In the genomic region with DNA sequence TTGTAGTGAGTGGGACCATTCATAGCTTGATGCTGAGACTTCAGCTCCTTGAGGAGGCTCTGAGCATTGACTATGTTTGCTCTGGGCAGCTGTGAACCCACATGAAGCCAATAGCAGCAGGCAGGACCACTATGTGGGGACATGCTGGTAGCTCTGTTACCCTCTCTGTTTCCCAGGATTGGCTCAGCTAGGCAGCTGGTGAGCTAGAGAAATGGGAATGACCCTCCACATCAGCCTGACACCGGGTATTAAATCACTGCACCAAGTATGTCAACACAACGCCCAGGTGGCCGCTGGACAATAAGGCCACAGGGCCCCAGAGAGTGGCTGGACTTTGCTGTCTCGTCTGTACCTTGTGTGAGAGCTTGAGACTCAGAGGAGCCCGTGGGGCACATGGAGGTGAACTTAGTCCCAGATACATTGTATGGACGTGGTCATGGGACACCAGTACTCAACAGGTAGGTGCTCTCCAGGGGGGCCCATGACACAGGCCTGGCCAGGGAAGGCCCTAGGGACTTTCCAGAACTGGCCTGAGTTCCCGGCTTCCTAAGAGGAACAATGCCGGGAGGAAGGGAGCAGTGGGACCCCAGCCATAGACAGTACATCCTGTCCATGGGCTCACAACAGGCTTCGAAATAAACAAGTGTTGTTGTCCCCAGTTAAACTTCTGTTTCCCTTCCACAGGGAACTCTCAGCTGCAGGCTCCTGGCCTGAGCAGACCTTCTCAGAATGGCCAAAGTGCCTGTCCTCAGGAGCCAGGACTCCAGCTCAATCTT, we compare ENCODE assay signal across 1 cellular context.
TF ChIP-seq lines count a peak whose summit lies in the region.

No MANE protein-coding gene starts in this region.

TF ChIP-seq in H1, 55 proteins besides CTCF, POLR2A, EP300 and RAD21 (continued from another document):
- TF ChIP-seq, protein P1, sequence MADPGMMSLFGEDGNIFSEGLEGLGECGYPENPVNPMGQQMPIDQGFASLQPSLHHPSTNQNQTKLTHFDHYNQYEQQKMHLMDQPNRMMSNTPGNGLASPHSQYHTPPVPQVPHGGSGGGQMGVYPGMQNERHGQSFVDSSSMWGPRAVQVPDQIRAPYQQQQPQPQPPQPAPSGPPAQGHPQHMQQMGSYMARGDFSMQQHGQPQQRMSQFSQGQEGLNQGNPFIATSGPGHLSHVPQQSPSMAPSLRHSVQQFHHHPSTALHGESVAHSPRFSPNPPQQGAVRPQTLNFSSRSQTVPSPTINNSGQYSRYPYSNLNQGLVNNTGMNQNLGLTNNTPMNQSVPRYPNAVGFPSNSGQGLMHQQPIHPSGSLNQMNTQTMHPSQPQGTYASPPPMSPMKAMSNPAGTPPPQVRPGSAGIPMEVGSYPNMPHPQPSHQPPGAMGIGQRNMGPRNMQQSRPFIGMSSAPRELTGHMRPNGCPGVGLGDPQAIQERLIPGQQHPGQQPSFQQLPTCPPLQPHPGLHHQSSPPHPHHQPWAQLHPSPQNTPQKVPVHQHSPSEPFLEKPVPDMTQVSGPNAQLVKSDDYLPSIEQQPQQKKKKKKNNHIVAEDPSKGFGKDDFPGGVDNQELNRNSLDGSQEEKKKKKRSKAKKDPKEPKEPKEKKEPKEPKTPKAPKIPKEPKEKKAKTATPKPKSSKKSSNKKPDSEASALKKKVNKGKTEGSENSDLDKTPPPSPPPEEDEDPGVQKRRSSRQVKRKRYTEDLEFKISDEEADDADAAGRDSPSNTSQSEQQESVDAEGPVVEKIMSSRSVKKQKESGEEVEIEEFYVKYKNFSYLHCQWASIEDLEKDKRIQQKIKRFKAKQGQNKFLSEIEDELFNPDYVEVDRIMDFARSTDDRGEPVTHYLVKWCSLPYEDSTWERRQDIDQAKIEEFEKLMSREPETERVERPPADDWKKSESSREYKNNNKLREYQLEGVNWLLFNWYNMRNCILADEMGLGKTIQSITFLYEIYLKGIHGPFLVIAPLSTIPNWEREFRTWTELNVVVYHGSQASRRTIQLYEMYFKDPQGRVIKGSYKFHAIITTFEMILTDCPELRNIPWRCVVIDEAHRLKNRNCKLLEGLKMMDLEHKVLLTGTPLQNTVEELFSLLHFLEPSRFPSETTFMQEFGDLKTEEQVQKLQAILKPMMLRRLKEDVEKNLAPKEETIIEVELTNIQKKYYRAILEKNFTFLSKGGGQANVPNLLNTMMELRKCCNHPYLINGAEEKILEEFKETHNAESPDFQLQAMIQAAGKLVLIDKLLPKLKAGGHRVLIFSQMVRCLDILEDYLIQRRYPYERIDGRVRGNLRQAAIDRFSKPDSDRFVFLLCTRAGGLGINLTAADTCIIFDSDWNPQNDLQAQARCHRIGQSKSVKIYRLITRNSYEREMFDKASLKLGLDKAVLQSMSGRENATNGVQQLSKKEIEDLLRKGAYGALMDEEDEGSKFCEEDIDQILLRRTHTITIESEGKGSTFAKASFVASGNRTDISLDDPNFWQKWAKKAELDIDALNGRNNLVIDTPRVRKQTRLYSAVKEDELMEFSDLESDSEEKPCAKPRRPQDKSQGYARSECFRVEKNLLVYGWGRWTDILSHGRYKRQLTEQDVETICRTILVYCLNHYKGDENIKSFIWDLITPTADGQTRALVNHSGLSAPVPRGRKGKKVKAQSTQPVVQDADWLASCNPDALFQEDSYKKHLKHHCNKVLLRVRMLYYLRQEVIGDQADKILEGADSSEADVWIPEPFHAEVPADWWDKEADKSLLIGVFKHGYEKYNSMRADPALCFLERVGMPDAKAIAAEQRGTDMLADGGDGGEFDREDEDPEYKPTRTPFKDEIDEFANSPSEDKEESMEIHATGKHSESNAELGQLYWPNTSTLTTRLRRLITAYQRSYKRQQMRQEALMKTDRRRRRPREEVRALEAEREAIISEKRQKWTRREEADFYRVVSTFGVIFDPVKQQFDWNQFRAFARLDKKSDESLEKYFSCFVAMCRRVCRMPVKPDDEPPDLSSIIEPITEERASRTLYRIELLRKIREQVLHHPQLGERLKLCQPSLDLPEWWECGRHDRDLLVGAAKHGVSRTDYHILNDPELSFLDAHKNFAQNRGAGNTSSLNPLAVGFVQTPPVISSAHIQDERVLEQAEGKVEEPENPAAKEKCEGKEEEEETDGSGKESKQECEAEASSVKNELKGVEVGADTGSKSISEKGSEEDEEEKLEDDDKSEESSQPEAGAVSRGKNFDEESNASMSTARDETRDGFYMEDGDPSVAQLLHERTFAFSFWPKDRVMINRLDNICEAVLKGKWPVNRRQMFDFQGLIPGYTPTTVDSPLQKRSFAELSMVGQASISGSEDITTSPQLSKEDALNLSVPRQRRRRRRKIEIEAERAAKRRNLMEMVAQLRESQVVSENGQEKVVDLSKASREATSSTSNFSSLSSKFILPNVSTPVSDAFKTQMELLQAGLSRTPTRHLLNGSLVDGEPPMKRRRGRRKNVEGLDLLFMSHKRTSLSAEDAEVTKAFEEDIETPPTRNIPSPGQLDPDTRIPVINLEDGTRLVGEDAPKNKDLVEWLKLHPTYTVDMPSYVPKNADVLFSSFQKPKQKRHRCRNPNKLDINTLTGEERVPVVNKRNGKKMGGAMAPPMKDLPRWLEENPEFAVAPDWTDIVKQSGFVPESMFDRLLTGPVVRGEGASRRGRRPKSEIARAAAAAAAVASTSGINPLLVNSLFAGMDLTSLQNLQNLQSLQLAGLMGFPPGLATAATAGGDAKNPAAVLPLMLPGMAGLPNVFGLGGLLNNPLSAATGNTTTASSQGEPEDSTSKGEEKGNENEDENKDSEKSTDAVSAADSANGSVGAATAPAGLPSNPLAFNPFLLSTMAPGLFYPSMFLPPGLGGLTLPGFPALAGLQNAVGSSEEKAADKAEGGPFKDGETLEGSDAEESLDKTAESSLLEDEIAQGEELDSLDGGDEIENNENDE (IDR thresholded peaks at IDR 0.05; ENCODE audit: insufficient replicate concordance, low read length) = no peak
- no peak for TF ChIP-seq TBP (IDR thresholded peaks at IDR 0.05; ENCODE audit: low read depth, low read length)
